ENCODE assay signal across 27 cellular contexts in genomic region chr2:223487447-223487846, GRCh38.
"Had no signal": no experiment of that assay in that cellular context is flagged by ENCODE, and none has a peak within 500 bp of the region (broad histone marks: within the 10 kb centered on the region; RNA-seq: fewer than 3 reads in every experiment).

No MANE protein-coding gene starts in this region.

- DNase-seq: activated B cell treated with CpG ODN at 0.5 μM for 24 hours; activated CD4-positive, alpha-beta T cell treated with anti-CD3 and anti-CD28 coated beads for 36 hours; activated CD4-positive, alpha-beta T cell treated with anti-CD3 and anti-CD28 coated beads, Interleukin-2, amount 50 U/mL, for 4 hours; activated CD8-positive, alpha-beta memory T cell treated with anti-CD3 and anti-CD28 coated beads, Interleukin-2, amount 50 U/mL, for 48 hours; activated naive CD4-positive, alpha-beta T cell treated with Interleukin-2 at 50 U/mL for 16 hours; activated naive CD8-positive, alpha-beta T cell treated with anti-CD3 and anti-CD28 coated beads for 36 hours; activated T-cell treated with anti-CD3 and anti-CD28 coated beads, Interleukin-2, amount 50 U/mL, for 4 hours; cerebellar nuclear complex; heart left ventricle; left lung; naive thymus-derived CD4-positive, alpha-beta T cell; occipital lobe; right lobe of liver; stimulated activated CD4-positive, alpha-beta T cell treated with anti-CD3 and anti-CD28 coated beads, Interleukin-15, amount 100 ng/mL, for 24 hours; stomach; T1000; uterus had no signal

- H3K36me3 ChIP-seq: gastroesophageal sphincter, heart left ventricle, left lung, right lobe of liver, stomach, suprapubic skin, tibial nerve, uterus had no signal

- H3K4me1 ChIP-seq: gastroesophageal sphincter, heart left ventricle, left lung, right lobe of liver, stomach, suprapubic skin, tibial nerve, uterus had no signal

- H3K4me3 ChIP-seq: coronary artery, gastroesophageal sphincter, heart left ventricle, left lung, lung, right lobe of liver, skin epidermis, stomach, suprapubic skin, tibial nerve, uterus had no signal

- H3K27ac Mint-ChIP-seq: activated B cell treated with CpG ODN at 0.5 μM for 24 hours; activated CD4-positive, alpha-beta T cell treated with anti-CD3 and anti-CD28 coated beads for 36 hours; activated naive CD8-positive, alpha-beta T cell treated with anti-CD3 and anti-CD28 coated beads for 36 hours; naive thymus-derived CD4-positive, alpha-beta T cell; stimulated activated memory B cell treated with anti-CD40 and anti-IgM and Interleukin-4, amounts not matched to agents 10 μg/mL and 1 μg/mL and 100 μg/mL, for 72 hours had no signal

- H3K27me3 Mint-ChIP-seq: activated B cell treated with CpG ODN at 0.5 μM for 24 hours; activated CD4-positive, alpha-beta T cell treated with anti-CD3 and anti-CD28 coated beads for 36 hours; activated naive CD8-positive, alpha-beta T cell treated with anti-CD3 and anti-CD28 coated beads for 36 hours; naive thymus-derived CD4-positive, alpha-beta T cell; stimulated activated memory B cell treated with anti-CD40 and anti-IgM and Interleukin-4, amounts not matched to agents 10 μg/mL and 1 μg/mL and 100 μg/mL, for 72 hours had no signal

- H3K9me3 ChIP-seq: left lung, right lobe of liver, stomach, suprapubic skin, tibial nerve had no signal

- H3K27ac ChIP-seq: coronary artery, epithelial cell of prostate, gastroesophageal sphincter, heart left ventricle, left lung, right lobe of liver, skin epidermis, stomach, suprapubic skin, tibial nerve had no signal

- H3K4me3 Mint-ChIP-seq: activated B cell treated with CpG ODN at 0.5 μM for 24 hours; activated CD4-positive, alpha-beta T cell treated with anti-CD3 and anti-CD28 coated beads for 36 hours; activated naive CD8-positive, alpha-beta T cell treated with anti-CD3 and anti-CD28 coated beads for 36 hours; activated T-cell treated with anti-CD3 and anti-CD28 coated beads, Interleukin-2, amount 50 U/mL, for 4 hours; naive thymus-derived CD4-positive, alpha-beta T cell; neural crest cell; stimulated activated memory B cell treated with anti-CD40 and anti-IgM and Interleukin-4, amounts not matched to agents 10 μg/mL and 1 μg/mL and 100 μg/mL, for 72 hours had no signal

- H3K27me3 ChIP-seq: gastroesophageal sphincter, heart left ventricle, left lung, right lobe of liver, stomach, suprapubic skin, tibial nerve, uterus had no signal

- FAIRE-seq: bronchial epithelial cell had no signal

- H3K9me3 Mint-ChIP-seq: activated T-cell treated with anti-CD3 and anti-CD28 coated beads, Interleukin-2, amount 50 U/mL, for 4 hours had no signal

- H3K4me1 Mint-ChIP-seq: activated B cell treated with CpG ODN at 0.5 μM for 24 hours; activated CD4-positive, alpha-beta T cell treated with anti-CD3 and anti-CD28 coated beads for 36 hours; activated naive CD8-positive, alpha-beta T cell treated with anti-CD3 and anti-CD28 coated beads for 36 hours; naive thymus-derived CD4-positive, alpha-beta T cell; neural crest cell; stimulated activated memory B cell treated with anti-CD40 and anti-IgM and Interleukin-4, amounts not matched to agents 10 μg/mL and 1 μg/mL and 100 μg/mL, for 72 hours had no signal

- H3K36me3 Mint-ChIP-seq: activated naive CD8-positive, alpha-beta T cell treated with anti-CD3 and anti-CD28 coated beads for 36 hours; naive thymus-derived CD4-positive, alpha-beta T cell; stimulated activated memory B cell treated with anti-CD40 and anti-IgM and Interleukin-4, amounts not matched to agents 10 μg/mL and 1 μg/mL and 100 μg/mL, for 72 hours had no signal
